In the genomic region with DNA sequence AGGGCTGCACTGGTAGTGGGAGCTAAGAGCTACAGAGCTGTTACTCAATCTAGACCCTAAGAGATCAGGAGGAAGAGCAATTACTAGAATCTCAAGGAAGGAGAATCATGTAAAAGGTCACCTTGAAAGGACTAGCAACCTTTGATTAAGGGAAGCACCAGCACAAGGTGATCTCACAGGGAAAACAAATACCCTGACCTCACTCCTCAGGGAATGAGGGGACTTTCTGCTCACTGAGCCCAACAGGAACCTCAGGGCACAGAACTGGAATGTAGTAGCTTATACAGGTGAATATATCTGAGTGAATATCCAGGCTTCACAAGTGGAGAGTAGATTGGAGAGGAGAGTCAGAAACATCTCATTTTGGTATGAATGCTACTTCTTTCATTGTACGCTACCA, we compare ENCODE assay signal across 15 cellular contexts.
DNase-seq lines count a peak whose midpoint lies in the region; ATAC-seq and TF ChIP-seq lines count a peak whose summit lies in the region.
"Had no signal": no experiment of that assay in that cellular context is flagged by ENCODE, and none has a peak within 500 bp of the region (broad histone marks: within the 10 kb centered on the region; RNA-seq: fewer than 3 reads in every experiment).

No MANE protein-coding gene starts in this region.

- no peaks in the 10 kb centered on the region for H3K36me3 ChIP-seq in effector memory CD4-positive, alpha-beta T cell (ENCODE audit: control insufficient read depth, insufficient read depth, low read length)

- no peak overlapping the region for H3K4me3 Mint-ChIP-seq in T-helper 2 cell treated with Interferon-gamma antibody and Interleukin-4, amounts not matched to agents 5 μg/mL and 100 μg/mL, for 36 hours
- H3K4me3 Mint-ChIP-seq in CD14-positive monocyte, result no peak overlapping the region
- no peak overlapping the region for H3K4me3 Mint-ChIP-seq in activated T-helper 2 cell treated with anti-CD3 and anti-CD28 coated beads, Interferon-gamma antibody, Interleukin-2, Interleukin-4, amounts not matched to agents 10 μg/mL and 5 μg/mL and 100 μg/mL, durations not matched to agents 14 hours and 24 hours and 36 hours (ENCODE audit: low read depth)

- H3K9me3 ChIP-seq in effector memory CD4-positive, alpha-beta T cell (ENCODE audit: control insufficient read depth, low read length), result no peaks in the 10 kb centered on the region

- H3K4me1 Mint-ChIP-seq in T-helper 2 cell treated with Interferon-gamma antibody and Interleukin-4, amounts not matched to agents 5 μg/mL and 100 μg/mL, for 36 hours (ENCODE audit: low read depth), result peaks cover 45% of the 10 kb centered on the region
- peaks cover 56% of the 10 kb centered on the region for H3K4me1 Mint-ChIP-seq in CD14-positive monocyte
- peaks cover 60% of the 10 kb centered on the region for H3K4me1 Mint-ChIP-seq in activated T-helper 2 cell treated with anti-CD3 and anti-CD28 coated beads, Interferon-gamma antibody, Interleukin-2, Interleukin-4, amounts not matched to agents 10 μg/mL and 5 μg/mL and 100 μg/mL, durations not matched to agents 14 hours and 24 hours and 36 hours (ENCODE audit: low read depth)

- no peak for DNase-seq in T-helper 2 cell treated with Interferon-gamma antibody and Interleukin-4, amounts not matched to agents 5 μg/mL and 100 μg/mL, for 36 hours (ENCODE audit: low spot score)
- DNase-seq in T-helper 2 cell (no peak), CD14-positive monocyte (ENCODE audit: low spot score) (no peak), left colon (no peak)
- DNase-seq in activated T-helper 2 cell treated with anti-CD3 and anti-CD28 coated beads, Interferon-gamma antibody, Interleukin-2, Interleukin-4, amounts not matched to agents 10 μg/mL and 5 μg/mL and 100 μg/mL, durations not matched to agents 14 hours and 24 hours and 36 hours (ENCODE audit: low spot score), result no peak
- no peak for DNase-seq in effector memory CD4-positive, alpha-beta T cell
- DNase-seq: COR-L47, Kasumi-1, NCI-H1930, NCI-H2171, NCI-H774, PC-9 had no signal

- peaks cover 20% of the 10 kb centered on the region for H3K9me3 Mint-ChIP-seq in T-helper 2 cell treated with Interferon-gamma antibody and Interleukin-4, amounts not matched to agents 5 μg/mL and 100 μg/mL, for 36 hours
- H3K9me3 Mint-ChIP-seq in CD14-positive monocyte, result peaks cover 0 to 5% (median 2%) of the 10 kb centered on the region in 7 donors
- H3K9me3 Mint-ChIP-seq in activated T-helper 2 cell treated with anti-CD3 and anti-CD28 coated beads, Interferon-gamma antibody, Interleukin-2, Interleukin-4, amounts not matched to agents 10 μg/mL and 5 μg/mL and 100 μg/mL, durations not matched to agents 14 hours and 24 hours and 36 hours, result peaks cover 14% of the 10 kb centered on the region

- H3K36me3 Mint-ChIP-seq in T-helper 2 cell treated with Interferon-gamma antibody and Interleukin-4, amounts not matched to agents 5 μg/mL and 100 μg/mL, for 36 hours (ENCODE audit: low read depth), result peaks cover 23% of the 10 kb centered on the region
- H3K36me3 Mint-ChIP-seq in CD14-positive monocyte, result peaks cover 11 to 12% of the 10 kb centered on the region in 2 donors
- peaks cover 37% of the 10 kb centered on the region for H3K36me3 Mint-ChIP-seq in activated T-helper 2 cell treated with anti-CD3 and anti-CD28 coated beads, Interferon-gamma antibody, Interleukin-2, Interleukin-4, amounts not matched to agents 10 μg/mL and 5 μg/mL and 100 μg/mL, durations not matched to agents 14 hours and 24 hours and 36 hours (ENCODE audit: low read depth)

- H3K27ac Mint-ChIP-seq in T-helper 2 cell treated with Interferon-gamma antibody and Interleukin-4, amounts not matched to agents 5 μg/mL and 100 μg/mL, for 36 hours, result peak overlapping the region; percentile 22
- peak overlapping the region in 4 of 7 donors; percentile 23 to 86 (median 46) for H3K27ac Mint-ChIP-seq in CD14-positive monocyte
- H3K27ac Mint-ChIP-seq in activated T-helper 2 cell treated with anti-CD3 and anti-CD28 coated beads, Interferon-gamma antibody, Interleukin-2, Interleukin-4, amounts not matched to agents 10 μg/mL and 5 μg/mL and 100 μg/mL, durations not matched to agents 14 hours and 24 hours and 36 hours, result peak overlapping the region; percentile 63

- no peak overlapping the region for H3K4me3 ChIP-seq in effector memory CD4-positive, alpha-beta T cell (ENCODE audit: insufficient read depth, low read depth, low read length, poor library complexity, severe bottlenecking)
- H3K4me3 ChIP-seq: BLaER1 treated with 17β-estradiol and CSF1 and Interleukin-3, amounts not matched to agents 10 nM and 100 nM; PC-9 had no signal

- intact Hi-C loops in CD14-positive monocyte (cut with micrococcal nuclease) (no loop called here), left colon (cut with DNase I, micrococcal nuclease) (loop anchor here in 1 of 2 donors (10.0 kb wide), 1 partner anchor 125 kb away; no protein-coding TSS in a partner anchor)
- intact Hi-C loops in activated T-helper 2 cell treated with anti-CD3 and anti-CD28 coated beads, Interferon-gamma antibody, Interleukin-2, Interleukin-4, amounts not matched to agents 10 μg/mL and 5 μg/mL and 100 μg/mL, durations not matched to agents 14 hours and 24 hours and 36 hours (cut with micrococcal nuclease), result no loop called here

- H3K4me1 ChIP-seq in effector memory CD4-positive, alpha-beta T cell (ENCODE audit: control insufficient read depth, insufficient read depth, low read length, poor library complexity, severe bottlenecking), result no peaks in the 10 kb centered on the region

- H3K27me3 Mint-ChIP-seq in T-helper 2 cell treated with Interferon-gamma antibody and Interleukin-4, amounts not matched to agents 5 μg/mL and 100 μg/mL, for 36 hours (ENCODE audit: low read depth), result no peaks in the 10 kb centered on the region
- peaks cover 0 to 1% (median 0%) of the 10 kb centered on the region in 3 donors for H3K27me3 Mint-ChIP-seq in CD14-positive monocyte (ENCODE audit: low read depth in 3 of 3)
- H3K27me3 Mint-ChIP-seq in activated T-helper 2 cell treated with anti-CD3 and anti-CD28 coated beads, Interferon-gamma antibody, Interleukin-2, Interleukin-4, amounts not matched to agents 10 μg/mL and 5 μg/mL and 100 μg/mL, durations not matched to agents 14 hours and 24 hours and 36 hours (ENCODE audit: low read depth), result no peaks in the 10 kb centered on the region

- H3K27ac ChIP-seq in effector memory CD4-positive, alpha-beta T cell (ENCODE audit: insufficient read depth, low read length, poor library complexity, severe bottlenecking), result no peak overlapping the region
- H3K27ac ChIP-seq: PC-9 had no signal

- no peak for TF ChIP-seq CTCF in CD14-positive monocyte (IDR thresholded peaks at IDR 0.05)

- ATAC-seq in left colon (peak; percentile 75), GM21447 (IDR thresholded peaks at IDR 0.05; ENCODE audit: unreplicated experiment) (no peak), GM19467 (IDR thresholded peaks at IDR 0.05; ENCODE audit: unreplicated experiment) (no peak)

- H3K27me3 ChIP-seq in effector memory CD4-positive, alpha-beta T cell (replicated peaks; ENCODE audit: control insufficient read depth, insufficient read depth, low read length, poor library complexity, severe bottlenecking), result no peaks in the 10 kb centered on the region
- H3K27me3 ChIP-seq: BLaER1 treated with 17β-estradiol and CSF1 and Interleukin-3, amounts not matched to agents 10 nM and 100 nM had no signal
